ENCODE assay signal across 1 cellular context in genomic region chr5:150321211-150321610, GRCh38.
TF ChIP-seq lines count a peak whose summit lies in the region.

No MANE protein-coding gene starts in this region.

TF ChIP-seq in IMR-90, 13 proteins besides CTCF, POLR2A, EP300 and RAD21:
- no peak for TF ChIP-seq FOS (IDR thresholded peaks at IDR 0.05; ENCODE audit: low read depth, low read length)
- no peak for TF ChIP-seq MAFK (IDR thresholded peaks at IDR 0.05; ENCODE audit: low read depth, low read length)
- no peak for TF ChIP-seq SMC3 (IDR thresholded peaks at IDR 0.05; ENCODE audit: low read depth, low read length)
- no peak for TF ChIP-seq MXI1 (IDR thresholded peaks at IDR 0.05; ENCODE audit: borderline replicate concordance, low read depth, low read length)
